Comparison of ENCODE assay signal across 14 cellular contexts in genomic region chr17:57259817-57260216, GRCh38. TPM values are rescaled to one million over a fixed set of nuclear protein-coding genes. Genes with fewer than 3 reads are reported as not detected.
A peak's percentile ranks its signal among the peaks of the same experiment; 100 is the strongest.
DNase-seq lines count a peak whose midpoint lies in the region; ATAC-seq and TF ChIP-seq lines count a peak whose summit lies in the region.
"Had no signal": no experiment of that assay in that cellular context is flagged by ENCODE, and none has a peak within 500 bp of the region (broad histone marks: within the 10 kb centered on the region; RNA-seq: fewer than 3 reads in every experiment).

No MANE protein-coding gene starts in this region.

- peak overlapping the region; percentile 98 for H3K4me3 ChIP-seq in left ventricle myocardium inferior
- no peak overlapping the region for H3K4me3 ChIP-seq in PC-3 (ENCODE audit: low read length)
- no peak overlapping the region for H3K4me3 ChIP-seq in hepatocyte
- peak overlapping the region; percentile 90 for H3K4me3 ChIP-seq in thymus (ENCODE audit: low read length)
- H3K4me3 ChIP-seq in CD4-positive, alpha-beta memory T cell (ENCODE audit: low read length in 2 of 2): no peak overlapping the region
- H3K4me3 ChIP-seq: mucosa of descending colon had no signal

- peaks cover 0 to 3% (median 0%) of the 10 kb centered on the region in 8 donors for H3K9me3 Mint-ChIP-seq in CD4-positive, alpha-beta memory T cell
- H3K9me3 Mint-ChIP-seq: HFFc6; stimulated activated naive B cell treated with anti-CD40 and anti-IgM and Interleukin-4, amounts not matched to agents 10 μg/mL and 1 μg/mL and 100 μg/mL, for 72 hours had no signal

- H3K4me1 ChIP-seq in left ventricle myocardium inferior (peaks cover 61% of the 10 kb centered on the region), PC-3 (ENCODE audit: insufficient read depth, low read length) (peaks cover 16% of the 10 kb centered on the region), hepatocyte (ENCODE audit: insufficient read depth) (peaks cover 21% of the 10 kb centered on the region), thymus (ENCODE audit: control insufficient read depth, insufficient read depth, low read length) (peaks cover 19% of the 10 kb centered on the region)
- H3K4me1 ChIP-seq in CD4-positive, alpha-beta memory T cell (ENCODE audit: insufficient read depth, low read length): peaks cover 48% of the 10 kb centered on the region

- no peak for ATAC-seq in left ventricle myocardium superior
- no peak for ATAC-seq in PC-3
- ATAC-seq: mucosa of descending colon; stimulated activated naive B cell treated with anti-CD40 and anti-IgM and Interleukin-4, amounts not matched to agents 10 μg/mL and 1 μg/mL and 100 μg/mL, for 72 hours had no signal

- peak overlapping the region; percentile 93; the same call in 1 of the 2 replicates for H3K4me2 ChIP-seq in PC-3 (ENCODE audit: low read length)
- peak overlapping the region; percentile 95 for H3K4me2 ChIP-seq in hepatocyte

- no peaks in the 10 kb centered on the region for H3K27me3 ChIP-seq in left ventricle myocardium inferior (ENCODE audit: low read depth)
- no peaks in the 10 kb centered on the region for H3K27me3 ChIP-seq in PC-3 (ENCODE audit: low read length)
- H3K27me3 ChIP-seq in hepatocyte: no peaks in the 10 kb centered on the region
- H3K27me3 ChIP-seq in thymus (ENCODE audit: control insufficient read depth, insufficient read depth): no peaks in the 10 kb centered on the region
- no peaks in the 10 kb centered on the region for H3K27me3 ChIP-seq in CD4-positive, alpha-beta memory T cell (ENCODE audit: insufficient read depth, low read length)

- H3K79me2 ChIP-seq in PC-3 (ENCODE audit: low read length) (peaks cover 35% of the 10 kb centered on the region), hepatocyte (peaks cover 78% of the 10 kb centered on the region)

- no TSS peak for BruUV-seq in PC-3 (replicated peaks; lab: Mats Ljungman, UMichigan)

- intact Hi-C loops in left ventricle myocardium inferior (cut with micrococcal nuclease) (no loop called here), left ventricle myocardium superior (cut with micrococcal nuclease) (no loop called here), PC-3 (cut with micrococcal nuclease) (loop anchor here (5.0 kb wide), 6 partner anchors 97 to 402 kb away; no protein-coding TSS in a partner anchor)
- intact Hi-C loops in CD4-positive, alpha-beta memory T cell (cut with micrococcal nuclease): loop anchor here (5.0 to 10.0 kb wide), 6 partner anchors 182 to 1847 kb away; partner anchors contain the start of genes C17orf67, CCDC182, DGKE and TRIM37

- POLR2A ChIA-PET in PC-3 (lab: Charles Lee; ENCODE audit: unreplicated experiment): no interaction called here
- POLR2A ChIA-PET in CD4-positive, alpha-beta memory T cell (lab: Charles Lee; ENCODE audit: partially characterized antibody): no interaction called here

- H3K27ac ChIP-seq in left ventricle myocardium inferior (replicated peaks) (peak overlapping the region; percentile 97), PC-3 (ENCODE audit: low read length) (no peak overlapping the region), hepatocyte (no peak overlapping the region), thymus (ENCODE audit: low read depth) (no peak overlapping the region)
- H3K27ac ChIP-seq in CD4-positive, alpha-beta memory T cell (ENCODE audit: low read depth, low read length): no peak overlapping the region
- H3K27ac ChIP-seq: C4-2B had no signal

- peaks cover 42% of the 10 kb centered on the region for H3K36me3 ChIP-seq in left ventricle myocardium inferior
- H3K36me3 ChIP-seq in PC-3 (ENCODE audit: low read depth, low read length): peaks cover 21% of the 10 kb centered on the region
- H3K36me3 ChIP-seq in hepatocyte (replicated peaks; ENCODE audit: insufficient read depth, low read depth): no peaks in the 10 kb centered on the region
- H3K36me3 ChIP-seq in thymus (ENCODE audit: control insufficient read depth, insufficient read depth): peaks cover 14% of the 10 kb centered on the region
- peaks cover 27% of the 10 kb centered on the region for H3K36me3 ChIP-seq in CD4-positive, alpha-beta memory T cell (ENCODE audit: insufficient read depth, low read length)

- 45% methylated on average over 4 of the region's 4 CpGs for WGBS in hepatocyte (ENCODE audit: low lambda C conversion rate, missing lambda C conversion rate)
- WGBS in thymus: 7% methylated on average over 4 of the region's 4 CpGs

- no peak for DNase-seq in left ventricle myocardium inferior
- no peak for DNase-seq in left ventricle myocardium superior
- DNase-seq in PC-3: no peak
- no peak for DNase-seq in hepatocyte (ENCODE audit: low spot score)
- DNase-seq in H4 (ENCODE audit: low spot score): no peak
- DNase-seq in NCI-H226: no peak
- DNase-seq in CD4-positive, alpha-beta memory T cell: no peak
- DNase-seq: head of caudate nucleus; HFFc6; mucosa of descending colon; RPMI8226; stimulated activated naive B cell treated with anti-CD40 and anti-IgM and Interleukin-4, amounts not matched to agents 10 μg/mL and 1 μg/mL and 100 μg/mL, for 72 hours had no signal

- H3K9me2 ChIP-seq in PC-3 (replicated peaks; ENCODE audit: low read length) (no peaks in the 10 kb centered on the region), hepatocyte (replicated peaks; ENCODE audit: insufficient read depth) (no peaks in the 10 kb centered on the region)

- no peak overlapping the region for H3K9ac ChIP-seq in PC-3 (ENCODE audit: low read length)

- peak overlapping the region in 4 of 8 donors; percentile 48 to 97 (median 60) for H3K4me3 Mint-ChIP-seq in CD4-positive, alpha-beta memory T cell
- H3K4me3 Mint-ChIP-seq: HFFc6 had no signal

- CTCF ChIA-PET in PC-3 (lab: Charles Lee): no interaction called here
- CTCF ChIA-PET in CD4-positive, alpha-beta memory T cell (lab: Charles Lee; ENCODE audit: partially characterized antibody): interaction anchor here (1.5 to 2.6 kb wide), 2 partner anchors 16 to 488 kb away, joined by 7 to 9 read pairs; no protein-coding TSS in a partner anchor

- TF ChIP-seq CTCF in left ventricle myocardium inferior (IDR thresholded peaks at IDR 0.05; ENCODE audit: borderline replicate concordance): no peak
- no peak for TF ChIP-seq CTCF in PC-3 (conservative IDR thresholded peaks at IDR 0.05; ENCODE audit: low read depth, low read length)
- TF ChIP-seq CTCF in hepatocyte (IDR thresholded peaks at IDR 0.05; ENCODE audit: poor library complexity): no peak

- peaks cover 53 to 88% (median 62%) of the 10 kb centered on the region in 4 donors for H3K4me1 Mint-ChIP-seq in CD4-positive, alpha-beta memory T cell

- H2AFZ ChIP-seq in PC-3 (ENCODE audit: low read length): no peak overlapping the region
- no peak overlapping the region for H2AFZ ChIP-seq in hepatocyte

- H4K20me1 ChIP-seq in PC-3 (ENCODE audit: low read length) (no peaks in the 10 kb centered on the region), hepatocyte (ENCODE audit: insufficient read depth, poor library complexity, severe bottlenecking) (peaks cover 22% of the 10 kb centered on the region)

- H3K9me3 ChIP-seq in left ventricle myocardium inferior (replicated peaks) (no peaks in the 10 kb centered on the region), PC-3 (ENCODE audit: low read length) (no peaks in the 10 kb centered on the region), hepatocyte (ENCODE audit: low read depth) (no peaks in the 10 kb centered on the region), thymus (ENCODE audit: control insufficient read depth) (no peaks in the 10 kb centered on the region)
- no peaks in the 10 kb centered on the region for H3K9me3 ChIP-seq in CD4-positive, alpha-beta memory T cell (ENCODE audit: control insufficient read depth in 1 of 2, low read length in 2 of 2)
- H3K9me3 ChIP-seq: mucosa of descending colon had no signal

- peak overlapping the region in 1 of 7 donors; percentile 79 for H3K27ac Mint-ChIP-seq in CD4-positive, alpha-beta memory T cell
- H3K27ac Mint-ChIP-seq: HFFc6 had no signal

- H3F3A ChIP-seq in PC-3 (ENCODE audit: low read length, unreplicated experiment): no peaks in the 10 kb centered on the region

- no peaks in the 10 kb centered on the region for H3K27me3 Mint-ChIP-seq in CD4-positive, alpha-beta memory T cell
- H3K27me3 Mint-ChIP-seq: stimulated activated naive B cell treated with anti-CD40 and anti-IgM and Interleukin-4, amounts not matched to agents 10 μg/mL and 1 μg/mL and 100 μg/mL, for 72 hours had no signal

- H3K36me3 Mint-ChIP-seq in CD4-positive, alpha-beta memory T cell: peaks cover 40 to 67% of the 10 kb centered on the region in 2 donors

RNA-seq across cellular contexts. Expression of gene MSI2, which starts 3.5 kb away (rescaled TPM):
- total RNA-seq in left ventricle myocardium inferior (118 TPM), left ventricle myocardium superior (90.7 TPM), PC-3 (2014; rRNA removed) (54.7 and 60.4 TPM in 2 replicates), hepatocyte (57.3 and 60.6 TPM in 2 replicates)
- polyA plus RNA-seq in hepatocyte (14.3 and 16.1 TPM in 2 replicates), thymus (25.3 TPM)
- 23.6 and 27.7 TPM in 2 replicates for total RNA-seq in H4 (2014; rRNA removed; shearing (Covaris generic))
- total RNA-seq in CD4-positive, alpha-beta memory T cell: 100 to 1,000 TPM; 107 to 110 TPM
- 1 to 10 TPM; 2.1 to 4.0 TPM for polyA plus RNA-seq in CD4-positive, alpha-beta memory T cell

Comparison
In these comparisons a context has a peak if more than half of its experiments do, and no peak if none do; other contexts are left out.
1. H3K4me3 ChIP-seq: peak in left ventricle myocardium inferior (single experiment) and thymus (single experiment); none in PC-3 (single experiment), hepatocyte (single experiment) and CD4-positive, alpha-beta memory T cell (0 of 2).
2. intact Hi-C loops: an anchor here in PC-3 (5.0 kb wide) and CD4-positive, alpha-beta memory T cell (5.0 to 10.0 kb wide); none called in left ventricle myocardium inferior and left ventricle myocardium superior.